Comparison of ENCODE assay signal across 17 cellular contexts in the genomic region with DNA sequence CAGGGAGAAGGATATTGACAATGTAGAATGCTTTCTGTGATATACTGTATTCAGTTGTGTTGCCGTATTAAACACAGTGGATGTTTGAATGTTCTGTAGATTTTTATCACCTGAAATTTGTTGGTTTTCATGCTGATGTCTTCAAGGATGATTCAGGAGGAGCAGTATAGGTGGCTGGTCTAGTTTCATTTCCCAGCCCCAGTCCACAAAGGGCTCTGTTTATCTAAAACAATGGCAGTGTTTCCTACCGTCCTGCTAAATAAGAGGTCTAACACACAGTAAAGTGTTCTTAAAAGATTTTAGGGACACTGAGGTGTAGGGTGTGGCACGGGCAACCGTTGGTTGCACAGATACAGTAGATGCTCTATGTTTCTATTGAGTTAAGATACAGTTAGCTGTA.
"Had no signal": no experiment of that assay in that cellular context is flagged by ENCODE, and none has a peak within 500 bp of the region (broad histone marks: within the 10 kb centered on the region; RNA-seq: fewer than 3 reads in every experiment).

No MANE protein-coding gene starts in this region.

- H3K27me3 ChIP-seq: pancreas, thyroid gland, uterus had no signal

- H3K4me3 ChIP-seq: pancreas, thyroid gland, uterus had no signal

- H3K27ac Mint-ChIP-seq: activated naive CD8-positive, alpha-beta T cell treated with anti-CD3 and anti-CD28 coated beads, Interleukin-2, amount 50 U/mL, for 24 hours; activated T-helper 1 cell treated with anti-CD3 and anti-CD28 coated beads, Interleukin-12 subunit alpha, Interleukin-12 subunit beta, Interleukin-2, Interleukin-4 antibody, amounts not matched to agents 30 ng/mL and 10 ng/mL and 1 ng/mL, durations not matched to agents 14 hours and 24 hours and 36 hours; nephron progenitor cell; stimulated activated naive CD8-positive, alpha-beta T cell treated with anti-CD3 and anti-CD28 coated beads, Interleukin-15, amount 100 ng/mL, for 72 hours; WTC11 had no signal

- H3K36me3 Mint-ChIP-seq: WTC11 had no signal

- H3K9me3 Mint-ChIP-seq: activated naive CD8-positive, alpha-beta T cell treated with anti-CD3 and anti-CD28 coated beads, Interleukin-2, amount 50 U/mL, for 24 hours; activated T-helper 1 cell treated with anti-CD3 and anti-CD28 coated beads, Interleukin-12 subunit alpha, Interleukin-12 subunit beta, Interleukin-2, Interleukin-4 antibody, amounts not matched to agents 30 ng/mL and 10 ng/mL and 1 ng/mL, durations not matched to agents 14 hours and 24 hours and 36 hours; central memory CD8-positive, alpha-beta T cell; nephron progenitor cell; stimulated activated naive CD8-positive, alpha-beta T cell treated with anti-CD3 and anti-CD28 coated beads, Interleukin-15, amount 100 ng/mL, for 72 hours; WTC11 had no signal

- H3K27ac ChIP-seq: thyroid gland, uterus had no signal

- DNase-seq: activated CD4-positive, alpha-beta T cell treated with anti-CD3 and anti-CD28 coated beads for 48 hours; activated naive CD4-positive, alpha-beta T cell treated with Interleukin-2 at 50 U/mL for 16 hours; activated naive CD8-positive, alpha-beta T cell treated with anti-CD3 and anti-CD28 coated beads, Interleukin-2, amount 50 U/mL, for 24 hours; dermis blood vessel endothelial cell; nephron progenitor cell; retina; stimulated activated CD4-positive, alpha-beta T cell treated with anti-CD3 and anti-CD28 coated beads, Interleukin-15, amount 100 ng/mL, for 24 hours; stimulated activated CD4-positive, alpha-beta T cell treated with anti-CD3 and anti-CD28 coated beads, Interleukin-4, amount 100 ng/mL, for 24 hours; stimulated activated naive CD8-positive, alpha-beta T cell treated with anti-CD3 and anti-CD28 coated beads, Interleukin-15, amount 100 ng/mL, for 72 hours; T-helper 1 cell; thyroid gland; uterus had no signal

- H3K27me3 Mint-ChIP-seq: central memory CD8-positive, alpha-beta T cell; stimulated activated naive CD8-positive, alpha-beta T cell treated with anti-CD3 and anti-CD28 coated beads, Interleukin-15, amount 100 ng/mL, for 72 hours had no signal

- H3K36me3 ChIP-seq: pancreas, thyroid gland, uterus had no signal

- H3K4me1 Mint-ChIP-seq: activated naive CD8-positive, alpha-beta T cell treated with anti-CD3 and anti-CD28 coated beads, Interleukin-2, amount 50 U/mL, for 24 hours; central memory CD8-positive, alpha-beta T cell; stimulated activated naive CD8-positive, alpha-beta T cell treated with anti-CD3 and anti-CD28 coated beads, Interleukin-15, amount 100 ng/mL, for 72 hours had no signal

- ATAC-seq: activated naive CD8-positive, alpha-beta T cell treated with anti-CD3 and anti-CD28 coated beads, Interleukin-2, amount 50 U/mL, for 24 hours; esophagus mucosa; stimulated activated naive CD8-positive, alpha-beta T cell treated with anti-CD3 and anti-CD28 coated beads, Interleukin-15, amount 100 ng/mL, for 72 hours; WTC11 had no signal

- H3K4me1 ChIP-seq: thyroid gland had no signal

- H3K4me3 Mint-ChIP-seq: activated naive CD8-positive, alpha-beta T cell treated with anti-CD3 and anti-CD28 coated beads, Interleukin-2, amount 50 U/mL, for 24 hours; activated T-helper 1 cell treated with anti-CD3 and anti-CD28 coated beads, Interleukin-12 subunit alpha, Interleukin-12 subunit beta, Interleukin-2, Interleukin-4 antibody, amounts not matched to agents 30 ng/mL and 10 ng/mL and 1 ng/mL, durations not matched to agents 14 hours and 24 hours and 36 hours; central memory CD8-positive, alpha-beta T cell; nephron progenitor cell; stimulated activated naive CD8-positive, alpha-beta T cell treated with anti-CD3 and anti-CD28 coated beads, Interleukin-15, amount 100 ng/mL, for 72 hours; WTC11 had no signal

- H3K9me3 ChIP-seq: pancreas, thyroid gland, uterus had no signal
